In the genomic region with DNA sequence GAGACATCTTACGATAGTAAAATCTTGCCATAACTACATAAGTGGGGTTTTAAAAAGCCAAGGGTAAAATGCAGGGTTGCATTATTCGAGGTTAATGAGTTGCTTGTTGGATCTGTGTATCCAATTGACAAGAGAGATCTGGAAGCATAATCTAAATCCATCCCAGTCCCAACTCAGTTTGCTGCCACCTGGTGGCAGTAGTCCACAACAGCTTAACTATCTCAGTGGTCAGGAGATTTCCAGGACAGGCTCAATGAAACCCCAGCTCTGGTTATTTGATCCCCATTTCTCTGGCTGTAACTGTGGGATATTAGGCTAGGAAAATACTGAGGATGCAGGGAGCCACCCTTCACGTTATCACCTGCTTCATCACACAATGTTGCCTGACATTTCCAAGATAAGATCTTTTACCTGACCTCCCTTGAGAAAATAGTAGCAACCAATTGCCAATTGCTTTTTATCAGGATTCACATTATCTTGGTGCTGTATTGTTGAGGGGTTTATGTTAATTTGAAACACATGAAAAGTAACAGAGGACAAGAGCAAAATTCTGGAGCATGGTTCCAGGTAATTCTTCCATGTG, we compare ENCODE assay signal across 8 cellular contexts.
DNase-seq lines count a peak whose midpoint lies in the region; ATAC-seq and TF ChIP-seq lines count a peak whose summit lies in the region.

No MANE protein-coding gene starts in this region.

- intact Hi-C loops in heart left ventricle (cut with DNase I), result loop anchor here (1.0 to 10.0 kb wide), 10 partner anchors 58 to 1180 kb away; no protein-coding TSS in a partner anchor
- intact Hi-C loops in prostate gland (cut with DNase I), result loop anchor here (10.0 kb wide), 1 partner anchor 1098 kb away; no protein-coding TSS in a partner anchor

- H3K27me3 Mint-ChIP-seq in activated naive CD8-positive, alpha-beta T cell treated with anti-CD3 and anti-CD28 coated beads, Interleukin-2, amount 10 ng/mL, durations not matched to agents 7 days and 5 days, result no peaks in the 10 kb centered on the region

- peak; percentile 82 for DNase-seq in AG20443 (ENCODE audit: low spot score)
- DNase-seq in Jurkat, Clone E6-1 (ENCODE audit: low read depth, low spot score), result peak; percentile 55
- DNase-seq in SK-MEL-5 (ENCODE audit: low read depth, low spot score), result peak; percentile 76
- DNase-seq in activated naive CD8-positive, alpha-beta T cell treated with anti-CD3 and anti-CD28 coated beads, Interleukin-2, amount 10 ng/mL, durations not matched to agents 7 days and 5 days, result peak; percentile 48
- peak in 4 of 5 donors; percentile 32 to 71 (median 44) for DNase-seq in heart left ventricle
- DNase-seq in prostate gland (ENCODE audit: low spot score), result peak; percentile 59

- H3K4me3 Mint-ChIP-seq in activated naive CD8-positive, alpha-beta T cell treated with anti-CD3 and anti-CD28 coated beads, Interleukin-2, amount 10 ng/mL, durations not matched to agents 7 days and 5 days, result no peak overlapping the region

- TF ChIP-seq POLR2A in heart left ventricle (IDR thresholded peaks at IDR 0.05) (no peak), prostate gland (IDR thresholded peaks at IDR 0.05) (no peak)

- no peak overlapping the region for H3K27ac Mint-ChIP-seq in activated naive CD8-positive, alpha-beta T cell treated with anti-CD3 and anti-CD28 coated beads, Interleukin-2, amount 10 ng/mL, durations not matched to agents 7 days and 5 days

- no peaks in the 10 kb centered on the region for H3K9me3 ChIP-seq in heart left ventricle
- H3K9me3 ChIP-seq in prostate gland, result no peaks in the 10 kb centered on the region

- in situ Hi-C loops in SK-MEL-5 (cut with HindIII; ENCODE audit: low pct_unique_long_range_greater_than_20kb, low sequenced_read_pairs), result no loop called here

- POLR2A ChIA-PET in activated naive CD8-positive, alpha-beta T cell treated with anti-CD3 and anti-CD28 coated beads, Interleukin-2, amount 10 ng/mL, durations not matched to agents 7 days and 5 days (lab: Charles Lee), result no interaction called here

- 13 to 20% (median 17%) methylated on average over 3 of the region's 3 CpGs for WGBS in heart left ventricle, 4 donors
- 11% methylated on average over 3 of the region's 3 CpGs for WGBS in prostate gland

- H3K36me3 ChIP-seq in heart left ventricle (no peaks in the 10 kb centered on the region), prostate gland (no peaks in the 10 kb centered on the region)

- TF ChIP-seq CTCF in heart left ventricle (IDR thresholded peaks at IDR 0.05) (peak; percentile 63 to 85 (median 80)), prostate gland (IDR thresholded peaks at IDR 0.05) (peak; percentile 70 to 85 (median 72))

- H3K9me3 Mint-ChIP-seq in activated naive CD8-positive, alpha-beta T cell treated with anti-CD3 and anti-CD28 coated beads, Interleukin-2, amount 10 ng/mL, durations not matched to agents 7 days and 5 days, result no peaks in the 10 kb centered on the region

- H3K27ac ChIP-seq in heart left ventricle (no peak overlapping the region), prostate gland (no peak overlapping the region)

- H3K4me1 ChIP-seq in heart left ventricle, result peaks cover 0 to 15% (median 0%) of the 10 kb centered on the region in 12 donors
- no peaks in the 10 kb centered on the region for H3K4me1 ChIP-seq in prostate gland (replicated peaks)

- ATAC-seq in GM18858 (IDR thresholded peaks at IDR 0.05; ENCODE audit: unreplicated experiment), result peak; percentile 32
- ATAC-seq in activated naive CD8-positive, alpha-beta T cell treated with anti-CD3 and anti-CD28 coated beads, Interleukin-2, amount 10 ng/mL, durations not matched to agents 7 days and 5 days (ENCODE audit: low read depth), result no peak
- peak in 3 of 4 donors; percentile 62 to 79 (median 78) for ATAC-seq in heart left ventricle
- no peak for ATAC-seq in HG02973 (IDR thresholded peaks at IDR 0.05; ENCODE audit: unreplicated experiment)

- H3K4me3 ChIP-seq in Jurkat, Clone E6-1 (ENCODE audit: low read length), result no peak overlapping the region
- H3K4me3 ChIP-seq in heart left ventricle (no peak overlapping the region), prostate gland (no peak overlapping the region)

- H3K36me3 Mint-ChIP-seq in activated naive CD8-positive, alpha-beta T cell treated with anti-CD3 and anti-CD28 coated beads, Interleukin-2, amount 10 ng/mL, durations not matched to agents 7 days and 5 days, result peaks cover 4% of the 10 kb centered on the region

- peaks cover 40% of the 10 kb centered on the region for H3K4me1 Mint-ChIP-seq in activated naive CD8-positive, alpha-beta T cell treated with anti-CD3 and anti-CD28 coated beads, Interleukin-2, amount 10 ng/mL, durations not matched to agents 7 days and 5 days

- H3K27me3 ChIP-seq in heart left ventricle, result no peaks in the 10 kb centered on the region
- no peaks in the 10 kb centered on the region for H3K27me3 ChIP-seq in prostate gland (replicated peaks; ENCODE audit: insufficient read depth)

Comparison
In these comparisons a context has a peak if more than half of its experiments do, and no peak if none do; other contexts are left out.
1. ATAC-seq: peak in GM18858 (single experiment) and heart left ventricle (3 of 4); none in activated naive CD8-positive, alpha-beta T cell treated with anti-CD3 and anti-CD28 coated beads, Interleukin-2, amount 10 ng/mL, durations not matched to agents 7 days and 5 days (single experiment) and HG02973 (single experiment).
2. Peak in every context shown above with its lines, with median percentiles within 50 percentile points of each other: DNase-seq.